8 cellular contexts compared by ENCODE assay signal in genomic region chr15:51162865-51163762, GRCh38.
DNase-seq lines count a peak whose midpoint lies in the region; ATAC-seq lines count a peak whose summit lies in the region.

No MANE protein-coding gene starts in this region.

- DNase-seq in CMK (ENCODE audit: low read depth) (peak; percentile 41), MG63 (peak; percentile 58), SW480 (ENCODE audit: low spot score) (peak; percentile 59), amygdala (lab: John Stamatoyannopoulos, UW) (peak in 52 of 56 donors; percentile 10 to 91 (median 62)), left ventricle myocardium superior (peak; percentile 66), renal cortical epithelial cell (ENCODE audit: low read depth) (peak; percentile 77)

- H3K4me3 ChIP-seq in MG63 = peak overlapping the region; percentile 15

- intact Hi-C loops in left ventricle myocardium superior (cut with micrococcal nuclease) = no loop called here

- no peaks in the 10 kb centered on the region for H3K9me3 ChIP-seq in MG63

- no peaks in the 10 kb centered on the region for H3K36me3 ChIP-seq in MG63

- ATAC-seq in GM21515 (IDR thresholded peaks at IDR 0.05; ENCODE audit: unreplicated experiment) (peak; percentile 63), left ventricle myocardium superior (peak; percentile 97), HG03196 (IDR thresholded peaks at IDR 0.05; ENCODE audit: unreplicated experiment) (no peak)

- H3K27me3 ChIP-seq in MG63 = no peaks in the 10 kb centered on the region
